Comparison of ENCODE assay signal across 1 cellular context in the genomic region with DNA sequence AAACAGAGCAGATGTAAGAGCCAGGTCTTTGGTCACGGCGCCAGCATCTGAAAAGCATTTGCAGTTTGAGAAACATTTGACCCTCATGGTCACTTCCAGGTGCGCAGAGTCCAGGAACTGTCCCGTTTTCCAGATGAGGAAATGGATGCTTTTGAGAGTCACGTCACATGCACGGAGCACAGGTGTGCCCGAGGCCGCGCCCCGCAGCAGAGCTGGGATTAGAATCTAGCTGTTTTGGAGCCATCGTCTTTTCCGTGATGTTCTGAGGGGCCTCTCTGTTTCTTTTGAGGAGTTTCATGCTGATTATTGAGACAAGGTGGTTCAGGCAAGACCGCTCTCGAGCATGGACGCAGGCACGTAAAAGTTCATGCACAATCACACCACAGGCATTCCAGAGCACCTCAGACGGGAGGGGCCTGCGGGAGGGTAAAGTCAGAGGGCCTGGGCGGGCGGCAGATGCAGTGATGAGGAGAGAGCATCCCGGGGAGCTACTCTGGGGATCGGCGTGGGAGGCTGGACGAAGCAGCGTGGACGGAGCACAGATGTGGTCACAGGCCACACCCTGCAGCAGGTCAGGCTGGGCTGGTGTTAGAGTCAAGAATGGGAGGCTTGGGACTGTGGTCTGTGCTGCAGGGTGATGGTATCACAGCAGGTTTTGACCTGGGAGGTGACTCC.
TF ChIP-seq lines count a peak whose summit lies in the region.

No MANE protein-coding gene starts in this region.

TF ChIP-seq in H1, 55 proteins besides CTCF, POLR2A, EP300 and RAD21:
- TF ChIP-seq CHD1 (IDR thresholded peaks at IDR 0.05; ENCODE audit: low read depth, low read length), result no peak
- no peak for TF ChIP-seq TAF7 (optimal IDR thresholded peaks at IDR 0.05; ENCODE audit: borderline replicate concordance, low read depth, low read length)
- no peak for TF ChIP-seq HDAC6 (IDR thresholded peaks at IDR 0.05; ENCODE audit: low read depth, low read length)
- no peak for TF ChIP-seq YY1 (IDR thresholded peaks at IDR 0.05; ENCODE audit: low read depth, low read length)
- no peak for TF ChIP-seq CHD2 (IDR thresholded peaks at IDR 0.05; ENCODE audit: low read length)
- no peak for TF ChIP-seq FOSL1 (IDR thresholded peaks at IDR 0.05; ENCODE audit: insufficient read depth, low read depth, low read length)
- no peak for TF ChIP-seq SP2 (IDR thresholded peaks at IDR 0.05; ENCODE audit: low read length)
- TF ChIP-seq TAF1 (IDR thresholded peaks at IDR 0.05; ENCODE audit: low read depth, low read length), result no peak
